In the genomic region with DNA sequence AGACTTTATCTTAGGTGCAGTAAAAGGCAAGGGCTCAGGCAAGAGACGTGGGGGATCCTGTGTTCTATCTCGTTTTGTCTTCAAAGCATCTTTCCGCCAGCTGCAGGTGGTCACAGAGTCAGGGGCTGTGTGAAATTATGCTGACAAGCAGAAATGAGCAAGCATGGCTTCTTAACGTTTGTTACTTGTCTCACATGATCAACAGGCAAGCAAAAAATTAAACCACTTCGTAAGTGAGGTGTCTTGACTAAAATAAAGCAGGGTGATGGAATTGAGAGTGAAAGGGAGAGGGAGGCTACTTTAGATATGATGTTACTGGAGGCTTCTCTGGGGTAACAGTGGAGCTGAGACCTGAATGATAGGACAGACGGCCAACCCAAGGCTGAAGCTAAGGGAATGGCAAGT, we compare ENCODE assay signal across 13 cellular contexts. TPM values are rescaled to one million over a fixed set of nuclear protein-coding genes. Genes with fewer than 3 reads are reported as not detected.
DNase-seq lines count a peak whose midpoint lies in the region; ATAC-seq, FAIRE-seq and TF ChIP-seq lines count a peak whose summit lies in the region.
"Had no signal": no experiment of that assay in that cellular context is flagged by ENCODE, and none has a peak within 500 bp of the region (broad histone marks: within the 10 kb centered on the region; RNA-seq: fewer than 3 reads in every experiment).

No MANE protein-coding gene starts in this region.

- H3K4me1 ChIP-seq in CD4-positive, CD25-positive, alpha-beta regulatory T cell (ENCODE audit: control insufficient read depth, insufficient read depth, low read length, poor library complexity, severe bottlenecking) = peaks cover 12% of the 10 kb centered on the region
- H3K4me1 ChIP-seq in GM12878 (ENCODE audit: control insufficient read depth, insufficient read depth, low read length) = peaks cover 18% of the 10 kb centered on the region

- TF ChIP-seq EP300 in GM12878 (IDR thresholded peaks at IDR 0.05; ENCODE audit: borderline replicate concordance in 1 of 2, control insufficient read depth in 1 of 2, low read depth in 2 of 2, low read length in 2 of 2) = peak in 1 of 2 experiments; percentile 62; a peak in 2 of 4 replicates

- TF ChIP-seq RAD21 in GM12878 (IDR thresholded peaks at IDR 0.05; ENCODE audit: insufficient read depth, low read depth, low read length) = no peak

- H3K36me3 ChIP-seq in CD4-positive, CD25-positive, alpha-beta regulatory T cell (ENCODE audit: control insufficient read depth, insufficient read depth, low read length) = no peaks in the 10 kb centered on the region
- no peaks in the 10 kb centered on the region; a peak in 1 of 4 replicates for H3K36me3 ChIP-seq in GM12878 (ENCODE audit: control insufficient read depth in 2 of 2, insufficient read depth in 2 of 2, low read length in 1 of 2)

- 17% methylated on average over 6 of the region's 6 CpGs for WGBS in GM12878 (ENCODE audit: insufficient coverage, insufficient replicate concordance, low lambda C conversion rate, missing lambda C conversion rate)

- H3K4me2 ChIP-seq in GM12878 (ENCODE audit: control insufficient read depth, insufficient read depth) = peak overlapping the region; percentile 95

- H3K27me3 Mint-ChIP-seq in CD4-positive, CD25-positive, alpha-beta regulatory T cell = peaks cover 31% of the 10 kb centered on the region

- FAIRE-seq in GM12878 (lab: Jason Lieb, UNC) (peak; percentile 47), HTR-8/SVneo (lab: Jason Lieb, UNC) (no peak)

- intact Hi-C loops in GM12878 (cut with micrococcal nuclease; ENCODE audit: unreplicated experiment) = loop anchor here (2.0 kb wide), 1 partner anchor 60 kb away; no protein-coding TSS in a partner anchor

- DNase-seq in CD4-positive, CD25-positive, alpha-beta regulatory T cell = no peak
- peak; percentile 36 for DNase-seq in GM12878 (ENCODE audit: low read depth, low spot score)
- no peak for DNase-seq in activated gamma-delta T cell treated with Interleukin-2 at 50 U/mL for 16 hours
- DNase-seq in DMS 273 treated with DMSO at 0.1 percent for 48 hours (lab: John Stamatoyannopoulos, UW) = no peak
- DNase-seq in HTR-8/SVneo (ENCODE audit: insufficient read length, low spot score) = no peak
- DNase-seq: activated CD8-positive, alpha-beta memory T cell treated with anti-CD3 and anti-CD28 coated beads, Interleukin-2, amount 50 U/mL, for 48 hours; H9; NCI-H187 treated with DMSO at 0.1 percent for 48 hours had no signal

- TF ChIP-seq POLR2A in GM12878 (IDR thresholded peaks at IDR 0.05; ENCODE audit: low read depth, low read length) = no peak

- H4K20me1 ChIP-seq in GM12878 (ENCODE audit: control insufficient read depth, insufficient read depth) = no peaks in the 10 kb centered on the region

- SMC1A ChIA-PET in GM12878 (lab: Charles Lee; ENCODE audit: uncharacterized antibody, unreplicated experiment) = interaction anchor here (0.8 to 2.5 kb wide), 20 partner anchors 9 to 143 kb away, joined by 3 to 17 read pairs (median 4); no protein-coding TSS in a partner anchor

- no peak overlapping the region for H3K4me3 ChIP-seq in CD4-positive, CD25-positive, alpha-beta regulatory T cell (ENCODE audit: low read depth, low read length)
- peak overlapping the region; percentile 65 for H3K4me3 ChIP-seq in GM12878

- no peak for ATAC-seq in CD4-positive, CD25-positive, alpha-beta regulatory T cell (ENCODE audit: low read depth in 2 of 2)
- ATAC-seq in GM18519 (IDR thresholded peaks at IDR 0.05; ENCODE audit: low FRiP score, unreplicated experiment) = peak; percentile 29
- peak; percentile 30 for ATAC-seq in HG03378 (IDR thresholded peaks at IDR 0.05; ENCODE audit: unreplicated experiment)
- peak; percentile 4 for ATAC-seq in GM12878
- no peak for ATAC-seq in esophagus mucosa

- peak overlapping the region; percentile 79 for H3K9ac ChIP-seq in GM12878 (ENCODE audit: control insufficient read depth, insufficient read depth, low read length)

- H3K4me3 Mint-ChIP-seq in CD4-positive, CD25-positive, alpha-beta regulatory T cell = peak overlapping the region; percentile 19 to 98 (median 70)

- H3K27me3 ChIP-seq in CD4-positive, CD25-positive, alpha-beta regulatory T cell (ENCODE audit: control insufficient read depth, insufficient read depth, low read length) = peaks cover 3% of the 10 kb centered on the region
- no peaks in the 10 kb centered on the region for H3K27me3 ChIP-seq in GM12878 (replicated peaks in 1 of 2; ENCODE audit: control insufficient read depth in 2 of 2, insufficient read depth in 2 of 2, low read length in 1 of 2)

- no peak overlapping the region for H3K27ac ChIP-seq in CD4-positive, CD25-positive, alpha-beta regulatory T cell (ENCODE audit: insufficient read depth, low read length, poor library complexity, severe bottlenecking)
- peak overlapping the region; percentile 88 for H3K27ac ChIP-seq in GM12878 (ENCODE audit: control insufficient read depth, insufficient read depth)
- H3K27ac ChIP-seq: epithelial cell of prostate had no signal

- BruUV-seq in GM12878 (replicated peaks; lab: Mats Ljungman, UMichigan) = no TSS peak

- peak overlapping the region in 2 of 3 donors; percentile 5 to 33 for H3K27ac Mint-ChIP-seq in CD4-positive, CD25-positive, alpha-beta regulatory T cell
- H3K27ac Mint-ChIP-seq: H9 had no signal

- H3K9me3 Mint-ChIP-seq in CD4-positive, CD25-positive, alpha-beta regulatory T cell = no peaks in the 10 kb centered on the region
- H3K9me3 Mint-ChIP-seq: CD14-positive monocyte had no signal

- H3K4me1 Mint-ChIP-seq in CD4-positive, CD25-positive, alpha-beta regulatory T cell = peaks cover 0 to 26% (median 17%) of the 10 kb centered on the region in 4 donors

- H3K79me2 ChIP-seq in GM12878 (ENCODE audit: control insufficient read depth, insufficient read depth, low read length) = peaks cover 43% of the 10 kb centered on the region

- H2AFZ ChIP-seq in GM12878 (ENCODE audit: control insufficient read depth, low read depth, low read length) = peak overlapping the region; percentile 88

- in situ Hi-C loops in GM12878 (cut with MboI) = no loop called here

- POLR2A ChIA-PET in GM12878 (lab: Charles Lee) = interaction anchor here (0.6 to 1.8 kb wide), 11 partner anchors 11 to 224 kb away, joined by 3 to 9 read pairs (median 5); no protein-coding TSS in a partner anchor

- CTCF ChIA-PET in GM12878 (lab: Yijun Ruan, JAX) = interaction anchor here (0.6 to 2.0 kb wide), 13 partner anchors 11 to 144 kb away, joined by 3 to 10 read pairs (median 4); no protein-coding TSS in a partner anchor

- H3K9me3 ChIP-seq in CD4-positive, CD25-positive, alpha-beta regulatory T cell (ENCODE audit: control insufficient read depth in 2 of 2, low read length in 2 of 2) = no peaks in the 10 kb centered on the region
- peaks cover 1% of the 10 kb centered on the region; the same call in 1 of the 3 replicates for H3K9me3 ChIP-seq in GM12878 (replicated peaks; ENCODE audit: control insufficient read depth, insufficient read depth, low read length)

- TF ChIP-seq CTCF in GM12878 (IDR thresholded peaks at IDR 0.05 in 2 of 3, conservative IDR thresholded peaks at IDR 0.05 in 1 of 3; ENCODE audit: control insufficient read depth in 2 of 3, extremely low read depth in 1 of 3, insufficient read depth in 1 of 3, low read depth in 3 of 3, low read length in 3 of 3) = no peak

- RAD21 ChIA-PET in GM12878 (lab: Charles Lee; ENCODE audit: unreplicated experiment) = interaction anchor here (0.6 to 2.9 kb wide), 10 partner anchors 26 to 184 kb away, joined by 3 to 21 read pairs (median 4); no protein-coding TSS in a partner anchor

- no peaks in the 10 kb centered on the region for H3K36me3 Mint-ChIP-seq in CD4-positive, CD25-positive, alpha-beta regulatory T cell
- H3K36me3 Mint-ChIP-seq: CD14-positive monocyte had no signal

TF ChIP-seq in GM12878, 131 proteins besides CTCF, POLR2A, EP300 and RAD21 (continues in another document):
- peak; percentile 27; the same call in 1 of the 2 replicates for TF ChIP-seq MEF2A (IDR thresholded peaks at IDR 0.05; ENCODE audit: insufficient read depth, low read depth, low read length)
- TF ChIP-seq PKNOX1 (IDR thresholded peaks at IDR 0.05) = peak; percentile 67
- TF ChIP-seq RUNX3 (IDR thresholded peaks at IDR 0.05; ENCODE audit: low read length) = peak; percentile 40
- TF ChIP-seq PAX8 (IDR thresholded peaks at IDR 0.05) = no peak
- TF ChIP-seq CREM (IDR thresholded peaks at IDR 0.05; ENCODE audit: low read depth) = peak; percentile 71; the same call in 1 of the 2 replicates

RNA-seq across cellular contexts. Expression of gene TEC, which starts 1.4 kb away (rescaled TPM):
- total RNA-seq in CD4-positive, CD25-positive, alpha-beta regulatory T cell = 3.0 TPM
- polyA plus RNA-seq in CD4-positive, CD25-positive, alpha-beta regulatory T cell = 1 to 10 TPM in 3 of 4 donors, under 1 TPM in 1; 0.17 to 1.2 (median 1.2) TPM
- 172 and 194 TPM in 2 replicates for total RNA-seq in GM12878 (2013; cell fraction: nucleolus; rRNA removed)
- total RNA-seq in GM12878 (2014; rRNA removed) (24.2 and 27.2 TPM in 2 replicates), GM12878 (2014; rRNA removed; fragmentation: Illumina TruSeq; extraction: Trizol) (24.4 and 25.6 TPM in 2 replicates), GM12878 (2021) (19.0 and 20.2 TPM in 2 replicates), esophagus mucosa (6.3 TPM)
- 9.0 TPM for polyA plus RNA-seq in GM12878 (2011; ENCODE audit: low read depth)
- polyA plus RNA-seq in GM12878 (2011; rRNA removed) (15.4 and 21.3 TPM in 2 replicates), GM12878 (2014; fragmentation: Illumina TruSeq; extraction: Trizol) (18.6 and 23.7 TPM in 2 replicates), GM12878 (2014; fragmentation: Nextera tagmentation; extraction: Ambion mirVana) (1 to 10 TPM; 7.4 to 10.0 TPM), GM12878 (2014; rRNA removed) (17.3 and 19.3 TPM in 2 replicates), GM12878 (2016; fragmentation: Nextera tagmentation; extraction: Ambion mirVana) (10 to 100 TPM; 14.6 to 15.5 TPM)
- polyA plus RNA-seq in GM12878 (2011; cell fraction: cytosol; rRNA removed) = 6.2 and 7.2 TPM in 2 replicates
- polyA plus RNA-seq in GM12878 (2011; cell fraction: nucleus; rRNA removed) = 23.0 and 25.2 TPM in 2 replicates
- 15.4 and 23.3 TPM in 2 replicates for polyA plus RNA-seq in GM12878 (2012)
- 22.5 and 25.5 TPM in 2 replicates for polyA minus RNA-seq in GM12878 (2011; rRNA and poly(A)+ RNA removed)
- polyA minus RNA-seq in GM12878 (2011; cell fraction: cytosol; rRNA and poly(A)+ RNA removed) = 6.9 and 10.0 TPM in 2 replicates
- polyA minus RNA-seq in GM12878 (2011; cell fraction: nucleus; rRNA and poly(A)+ RNA removed) = 24.5 and 36.4 TPM in 2 replicates

Comparison
In these comparisons a context has a peak if more than half of its experiments do, and no peak if none do; other contexts are left out.
1. ATAC-seq: peak in GM18519 (single experiment), HG03378 (single experiment) and GM12878 (single experiment); none in CD4-positive, CD25-positive, alpha-beta regulatory T cell (0 of 2) and esophagus mucosa (single experiment).